1 cellular context compared by ENCODE assay signal in genomic region chr5:148682283-148683026, GRCh38.
TF ChIP-seq lines count a peak whose summit lies in the region.

No MANE protein-coding gene starts in this region.

TF ChIP-seq in K562, 482 proteins besides CTCF, POLR2A, EP300 and RAD21 (continued from another document):
- TF ChIP-seq, protein P1, sequence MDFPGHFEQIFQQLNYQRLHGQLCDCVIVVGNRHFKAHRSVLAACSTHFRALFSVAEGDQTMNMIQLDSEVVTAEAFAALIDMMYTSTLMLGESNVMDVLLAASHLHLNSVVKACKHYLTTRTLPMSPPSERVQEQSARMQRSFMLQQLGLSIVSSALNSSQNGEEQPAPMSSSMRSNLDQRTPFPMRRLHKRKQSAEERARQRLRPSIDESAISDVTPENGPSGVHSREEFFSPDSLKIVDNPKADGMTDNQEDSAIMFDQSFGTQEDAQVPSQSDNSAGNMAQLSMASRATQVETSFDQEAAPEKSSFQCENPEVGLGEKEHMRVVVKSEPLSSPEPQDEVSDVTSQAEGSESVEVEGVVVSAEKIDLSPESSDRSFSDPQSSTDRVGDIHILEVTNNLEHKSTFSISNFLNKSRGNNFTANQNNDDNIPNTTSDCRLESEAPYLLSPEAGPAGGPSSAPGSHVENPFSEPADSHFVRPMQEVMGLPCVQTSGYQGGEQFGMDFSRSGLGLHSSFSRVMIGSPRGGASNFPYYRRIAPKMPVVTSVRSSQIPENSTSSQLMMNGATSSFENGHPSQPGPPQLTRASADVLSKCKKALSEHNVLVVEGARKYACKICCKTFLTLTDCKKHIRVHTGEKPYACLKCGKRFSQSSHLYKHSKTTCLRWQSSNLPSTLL (IDR thresholded peaks at IDR 0.05), result peak; percentile 50; the same call in 1 of the 2 replicates
- TF ChIP-seq CBFA2T3 (IDR thresholded peaks at IDR 0.05) (peak; percentile 98), GABPB2 (CRISPR knock-in tag; conservative IDR thresholded peaks at IDR 0.05) (no peak), TOE1 (IDR thresholded peaks at IDR 0.05; ENCODE audit: borderline replicate concordance) (peak; percentile 53; the same call in 1 of the 2 replicates), TOE1 (CRISPR knock-in tag; IDR thresholded peaks at IDR 0.05; ENCODE audit: borderline replicate concordance, low read depth) (no peak), FOXJ3 (CRISPR knock-in tag; IDR thresholded peaks at IDR 0.05) (no peak), SPI1 (IDR thresholded peaks at IDR 0.05; ENCODE audit: borderline replicate concordance, low read depth, low read length) (no peak), IRF1 (CRISPR knock-in tag; IDR thresholded peaks at IDR 0.05; ENCODE audit: borderline replicate concordance) (no peak), SMAD1 (IDR thresholded peaks at IDR 0.05; ENCODE audit: low read depth, low read length, partially characterized antibody) (peak; percentile 18), SIN3A (IDR thresholded peaks at IDR 0.05; ENCODE audit: borderline replicate concordance in 2 of 2, control insufficient read depth in 1 of 2, low read depth in 2 of 2, low read length in 2 of 2) (no peak), CREB1 (IDR thresholded peaks at IDR 0.05) (peak; percentile 39; the same call in 1 of the 2 replicates), CREB1 (CRISPR knock-in tag; IDR thresholded peaks at IDR 0.05) (no peak), YY1 (IDR thresholded peaks at IDR 0.05; ENCODE audit: borderline replicate concordance in 1 of 3, control insufficient read depth in 1 of 3, extremely low read depth in 1 of 3, insufficient read depth in 3 of 3, insufficient read length in 1 of 3, insufficient replicate concordance in 2 of 3, low read depth in 1 of 3, low read length in 2 of 3) (peak in 1 of 3 experiments; percentile 68), SIN3B (IDR thresholded peaks at IDR 0.05; ENCODE audit: low read depth) (no peak), EHMT2 (IDR thresholded peaks at IDR 0.05) (peak; percentile 64), BRD9 (IDR thresholded peaks at IDR 0.05; ENCODE audit: low read depth, partially characterized antibody) (peak; percentile 51), ZNF655 (CRISPR knock-in tag; IDR thresholded peaks at IDR 0.05) (no peak)
